1 cellular context compared by ENCODE assay signal in genomic region chr2:174487536-174488162, GRCh38.
TF ChIP-seq lines count a peak whose summit lies in the region.

No MANE protein-coding gene starts in this region.

TF ChIP-seq in K562, 482 proteins besides CTCF, POLR2A, EP300 and RAD21 (continued from another document and continues in another):
- no peak for TF ChIP-seq TOE1 (IDR thresholded peaks at IDR 0.05; ENCODE audit: borderline replicate concordance)
- TF ChIP-seq TOE1 (CRISPR knock-in tag; IDR thresholded peaks at IDR 0.05; ENCODE audit: borderline replicate concordance, low read depth), result no peak
- no peak for TF ChIP-seq SMARCA5 (IDR thresholded peaks at IDR 0.05)
- no peak for TF ChIP-seq ZEB2 (IDR thresholded peaks at IDR 0.05)
- TF ChIP-seq CREBBP (IDR thresholded peaks at IDR 0.05; ENCODE audit: low read depth, low read length), result no peak
- TF ChIP-seq MTA2 (IDR thresholded peaks at IDR 0.05; ENCODE audit: low read depth), result no peak
- peak; percentile 31; the same call in 1 of the 2 replicates for TF ChIP-seq SMAD4 (CRISPR knock-in tag; conservative IDR thresholded peaks at IDR 0.05)
- TF ChIP-seq HNRNPLL (IDR thresholded peaks at IDR 0.05; ENCODE audit: low read depth, low read length, poor library complexity, severe bottlenecking), result no peak
- TF ChIP-seq ZBED1 (IDR thresholded peaks at IDR 0.05), result no peak
- TF ChIP-seq GABPA (tag; conservative IDR thresholded peaks at IDR 0.05; ENCODE audit: low read depth), result peak; percentile 84
- TF ChIP-seq ZNF197 (CRISPR knock-in tag; IDR thresholded peaks at IDR 0.05; ENCODE audit: low read depth), result 0 out of 2 replicates have a peak, but pooled peaks have one; percentile 44
- TF ChIP-seq ZNF184 (CRISPR knock-in tag; IDR thresholded peaks at IDR 0.05), result no peak
- TF ChIP-seq ZBTB33 (CRISPR knock-in tag; IDR thresholded peaks at IDR 0.05), result no peak
- TF ChIP-seq ZNF740 (CRISPR knock-in tag; IDR thresholded peaks at IDR 0.05), result no peak
- 0 out of 4 replicates have a peak, but pooled peaks of 1 of the 2 experiments have one; percentile 3 for TF ChIP-seq ZNF740 (tag; IDR thresholded peaks at IDR 0.05)
- TF ChIP-seq HBP1 (CRISPR knock-in tag; IDR thresholded peaks at IDR 0.05), result no peak
- TF ChIP-seq FOXA3 (CRISPR knock-in tag; conservative IDR thresholded peaks at IDR 0.05 in 1 of 2, IDR thresholded peaks at IDR 0.05 in 1 of 2), result no peak
- no peak for TF ChIP-seq ZNF589 (CRISPR knock-in tag; IDR thresholded peaks at IDR 0.05; ENCODE audit: low read depth)
- TF ChIP-seq CAMTA2 (CRISPR knock-in tag; conservative IDR thresholded peaks at IDR 0.05), result no peak
- TF ChIP-seq IFI16 (CRISPR knock-in tag; IDR thresholded peaks at IDR 0.05), result no peak
- TF ChIP-seq TEAD1 (CRISPR knock-in tag; IDR thresholded peaks at IDR 0.05), result no peak
- no peak for TF ChIP-seq ZNF143 (CRISPR knock-in tag; IDR thresholded peaks at IDR 0.05)
- no peak for TF ChIP-seq GTF2B (IDR thresholded peaks at IDR 0.05; ENCODE audit: extremely low read depth, insufficient read length)
- no peak for TF ChIP-seq RERE (CRISPR knock-in tag; IDR thresholded peaks at IDR 0.05; ENCODE audit: borderline replicate concordance)
- no peak for TF ChIP-seq RHOXF2B (CRISPR knock-in tag; conservative IDR thresholded peaks at IDR 0.05)
- no peak for TF ChIP-seq PHB2 (IDR thresholded peaks at IDR 0.05; ENCODE audit: low read depth)
- no peak for TF ChIP-seq NCOA1 (IDR thresholded peaks at IDR 0.05; ENCODE audit: low read depth)
- TF ChIP-seq ZNF644 (tag; IDR thresholded peaks at IDR 0.05; ENCODE audit: low read depth), result 0 out of 2 replicates have a peak, but pooled peaks have one; percentile 41
- TF ChIP-seq ZNF239 (CRISPR knock-in tag; IDR thresholded peaks at IDR 0.05), result no peak
- no peak for TF ChIP-seq SAFB2 (IDR thresholded peaks at IDR 0.05; ENCODE audit: borderline replicate concordance, low read depth, low read length, severe bottlenecking)
- no peak for TF ChIP-seq C11orf30 (IDR thresholded peaks at IDR 0.05; ENCODE audit: low read depth)
- no peak for TF ChIP-seq TBL1XR1 (IDR thresholded peaks at IDR 0.05; ENCODE audit: low read length in 2 of 2)
- no peak for TF ChIP-seq SMAD2 (IDR thresholded peaks at IDR 0.05; ENCODE audit: low read depth, low read length)
- TF ChIP-seq ZNF408 (CRISPR knock-in tag; IDR thresholded peaks at IDR 0.05; ENCODE audit: low read depth), result no peak
- no peak for TF ChIP-seq EP400 (IDR thresholded peaks at IDR 0.05)
- TF ChIP-seq EZH2 (IDR thresholded peaks at IDR 0.05; ENCODE audit: borderline replicate concordance, low read depth, low read length), result no peak
- no peak for TF ChIP-seq MBD2 (IDR thresholded peaks at IDR 0.05; ENCODE audit: borderline replicate concordance, low read depth)
- no peak for TF ChIP-seq NONO (IDR thresholded peaks at IDR 0.05; ENCODE audit: low read depth in 2 of 2, low read length in 1 of 2)
- no peak for TF ChIP-seq TFAP4 (CRISPR knock-in tag; IDR thresholded peaks at IDR 0.05; ENCODE audit: borderline replicate concordance)
- no peak for TF ChIP-seq SFPQ (IDR thresholded peaks at IDR 0.05; ENCODE audit: low read depth, low read length)
- TF ChIP-seq PCBP1 (IDR thresholded peaks at IDR 0.05; ENCODE audit: low read depth, low read length, poor library complexity, severe bottlenecking), result no peak
- no peak for TF ChIP-seq ETV1 (tag; conservative IDR thresholded peaks at IDR 0.05; ENCODE audit: low read depth)
- no peak for TF ChIP-seq NBN (IDR thresholded peaks at IDR 0.05; ENCODE audit: low read depth)
- no peak for TF ChIP-seq RNF219 (CRISPR knock-in tag; IDR thresholded peaks at IDR 0.05)
- TF ChIP-seq ZNF253 (CRISPR knock-in tag; conservative IDR thresholded peaks at IDR 0.05), result no peak
- no peak for TF ChIP-seq ZNF263 (CRISPR knock-in tag; IDR thresholded peaks at IDR 0.05; ENCODE audit: borderline replicate concordance)
- no peak for TF ChIP-seq DDX20 (tag; IDR thresholded peaks at IDR 0.05; ENCODE audit: low read depth)
- TF ChIP-seq CBFA2T3 (IDR thresholded peaks at IDR 0.05), result no peak
- TF ChIP-seq ZNF507 (tag; conservative IDR thresholded peaks at IDR 0.05), result no peak
- TF ChIP-seq TSHZ1 (CRISPR knock-in tag; IDR thresholded peaks at IDR 0.05), result no peak
